Comparison of ENCODE assay signal across 8 cellular contexts in the genomic region with DNA sequence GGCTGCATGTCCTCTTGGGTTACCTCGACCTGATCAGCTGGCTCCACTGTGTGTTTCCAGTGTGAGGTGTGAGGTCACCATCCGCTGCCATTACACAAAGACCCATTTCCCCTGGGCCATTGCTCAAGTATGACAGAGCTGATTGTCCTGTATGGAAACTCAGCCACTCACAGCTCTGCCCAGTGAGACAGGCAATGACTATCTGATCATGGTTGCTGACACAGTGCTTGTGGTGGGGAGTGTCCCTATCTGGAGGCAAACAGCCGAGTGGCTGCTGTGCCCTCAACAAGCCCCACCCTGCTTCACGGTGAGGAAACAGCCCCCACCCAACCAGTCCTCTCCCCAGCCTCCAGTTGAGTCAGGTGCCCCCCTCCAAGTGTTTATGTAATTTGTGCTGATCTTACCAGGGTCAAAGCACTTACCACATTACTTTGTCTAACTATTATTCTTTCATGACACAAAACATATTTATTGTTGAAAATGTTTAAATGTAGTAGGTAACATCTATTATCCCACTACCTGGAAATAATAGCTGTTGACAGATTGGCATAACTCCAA. TPM values are rescaled to one million over a fixed set of nuclear protein-coding genes. Genes with fewer than 3 reads are reported as not detected.
DNase-seq lines count a peak whose midpoint lies in the region; ATAC-seq and TF ChIP-seq lines count a peak whose summit lies in the region.

No MANE protein-coding gene starts in this region.

- peaks cover 88% of the 10 kb centered on the region for H3K4me1 Mint-ChIP-seq in activated naive CD8-positive, alpha-beta T cell treated with anti-CD3 and anti-CD28 coated beads for 36 hours
- H3K4me1 Mint-ChIP-seq in naive thymus-derived CD8-positive, alpha-beta T cell, result peaks cover 51 to 100% (median 98%) of the 10 kb centered on the region in 4 donors

- no peak for TF ChIP-seq CTCF in SU-DHL-6 (IDR thresholded peaks at IDR 0.05; ENCODE audit: insufficient read depth, low read length, poor library complexity, severe bottlenecking)

- H3K27ac ChIP-seq in SU-DHL-6 (ENCODE audit: low read depth, low read length), result peak overlapping the region; percentile 76

- no peaks in the 10 kb centered on the region for H3K36me3 ChIP-seq in SU-DHL-6 (ENCODE audit: low read length)

- peak; percentile 72 to 79 for ATAC-seq in naive thymus-derived CD8-positive, alpha-beta T cell
- ATAC-seq in GM19324 (IDR thresholded peaks at IDR 0.05; ENCODE audit: low FRiP score, unreplicated experiment), result no peak
- no peak for ATAC-seq in HG02938 (IDR thresholded peaks at IDR 0.05; ENCODE audit: unreplicated experiment)
- ATAC-seq in GM21526 (IDR thresholded peaks at IDR 0.05; ENCODE audit: low FRiP score, unreplicated experiment), result no peak

- POLR2A ChIA-PET in naive thymus-derived CD8-positive, alpha-beta T cell (lab: Charles Lee), result interaction anchor here (0.6 to 6.7 kb wide), 7 partner anchors 8 to 90 kb away, joined by 3 to 83 read pairs (median 5); a partner anchor contains a TSS

- H2AFZ ChIP-seq in SU-DHL-6 (ENCODE audit: low read depth, low read length, severe bottlenecking), result no peak overlapping the region

- H3K9me3 Mint-ChIP-seq in activated naive CD8-positive, alpha-beta T cell treated with anti-CD3 and anti-CD28 coated beads for 36 hours, result peaks cover 4% of the 10 kb centered on the region
- H3K9me3 Mint-ChIP-seq in naive thymus-derived CD8-positive, alpha-beta T cell, result no peaks in the 10 kb centered on the region

- peaks cover 55% of the 10 kb centered on the region for H3F3A ChIP-seq in SU-DHL-6 (ENCODE audit: insufficient read depth)

- H3K27me3 Mint-ChIP-seq in activated naive CD8-positive, alpha-beta T cell treated with anti-CD3 and anti-CD28 coated beads for 36 hours, result no peaks in the 10 kb centered on the region
- no peaks in the 10 kb centered on the region for H3K27me3 Mint-ChIP-seq in naive thymus-derived CD8-positive, alpha-beta T cell

- H3K27me3 ChIP-seq in SU-DHL-6 (ENCODE audit: low read length), result no peaks in the 10 kb centered on the region

- no peak overlapping the region for H3K4me3 ChIP-seq in SU-DHL-6 (ENCODE audit: insufficient read depth, low read length, poor library complexity, severe bottlenecking)

- H4K20me1 ChIP-seq in SU-DHL-6 (ENCODE audit: low read depth, low read length), result no peaks in the 10 kb centered on the region

- peak overlapping the region; percentile 75 for H3K27ac Mint-ChIP-seq in activated naive CD8-positive, alpha-beta T cell treated with anti-CD3 and anti-CD28 coated beads for 36 hours
- peak overlapping the region; percentile 97 to 99 (median 98) for H3K27ac Mint-ChIP-seq in naive thymus-derived CD8-positive, alpha-beta T cell

- H3K9me3 ChIP-seq in SU-DHL-6 (ENCODE audit: insufficient read depth, low read length), result no peaks in the 10 kb centered on the region

- no peak overlapping the region for H3K9ac ChIP-seq in SU-DHL-6 (ENCODE audit: low read length)

- H3K4me2 ChIP-seq in SU-DHL-6 (ENCODE audit: low read depth, low read length, poor library complexity, severe bottlenecking), result no peak overlapping the region

- DNase-seq in CD1c-positive myeloid dendritic cell (ENCODE audit: extremely low spot score) (peak; percentile 63), AML-193 (lab: John Stamatoyannopoulos, UW) (no peak)
- peak; percentile 53 for DNase-seq in activated naive CD8-positive, alpha-beta T cell treated with anti-CD3 and anti-CD28 coated beads for 36 hours
- DNase-seq in naive thymus-derived CD8-positive, alpha-beta T cell, result peak in 9 of 10 donors; percentile 45 to 86 (median 68)

- no peak overlapping the region for H3K4me3 Mint-ChIP-seq in activated naive CD8-positive, alpha-beta T cell treated with anti-CD3 and anti-CD28 coated beads for 36 hours
- H3K4me3 Mint-ChIP-seq in naive thymus-derived CD8-positive, alpha-beta T cell, result peak overlapping the region; percentile 19 to 94 (median 84)

- H3K9me2 ChIP-seq in SU-DHL-6 (replicated peaks; ENCODE audit: insufficient read depth, low read length), result no peaks in the 10 kb centered on the region

- H3K79me2 ChIP-seq in SU-DHL-6 (ENCODE audit: insufficient read depth, low read length), result peaks cover 5% of the 10 kb centered on the region; the same call in 1 of the 2 replicates

- H3K36me3 Mint-ChIP-seq in activated naive CD8-positive, alpha-beta T cell treated with anti-CD3 and anti-CD28 coated beads for 36 hours, result peaks cover 34% of the 10 kb centered on the region
- H3K36me3 Mint-ChIP-seq in naive thymus-derived CD8-positive, alpha-beta T cell, result no peaks in the 10 kb centered on the region

RNA-seq across cellular contexts. Expression of a gene that starts 11.7 kb away (rescaled TPM):
- 10 to 100 TPM; 53.0 to 53.5 TPM for total RNA-seq in activated naive CD8-positive, alpha-beta T cell treated with anti-CD3 and anti-CD28 coated beads for 36 hours
- 10 to 100 TPM; 38.7 to 41.8 TPM for total RNA-seq in naive thymus-derived CD8-positive, alpha-beta T cell
- polyA plus RNA-seq in naive thymus-derived CD8-positive, alpha-beta T cell, result 10 to 100 TPM; 35.2 to 37.1 (median 35.7) TPM

Comparison
In these comparisons a context has a peak if more than half of its experiments do, and no peak if none do; other contexts are left out.
1. DNase-seq: peak in CD1c-positive myeloid dendritic cell (single experiment), activated naive CD8-positive, alpha-beta T cell treated with anti-CD3 and anti-CD28 coated beads for 36 hours (single experiment) and naive thymus-derived CD8-positive, alpha-beta T cell (9 of 10); none in AML-193 (0 of 2).
2. ATAC-seq: peak in naive thymus-derived CD8-positive, alpha-beta T cell (2 of 2); none in GM19324 (single experiment), HG02938 (single experiment) and GM21526 (single experiment).